ENCODE assay signal across 8 cellular contexts in genomic region chr6:21022343-21023107, GRCh38.
A peak's percentile ranks its signal among the peaks of the same experiment; 100 is the strongest.
DNase-seq lines count a peak whose midpoint lies in the region; ATAC-seq lines count a peak whose summit lies in the region.

No MANE protein-coding gene starts in this region.

- DNase-seq in NCI-H510A (lab: John Stamatoyannopoulos, UW) (peak; percentile 91), germinal center (ENCODE audit: low spot score) (peak; percentile 27), T-helper 9 cell (no peak), NCI-H2171 treated with DMSO at 0.1 percent for 48 hours (lab: John Stamatoyannopoulos, UW) (no peak)
- DNase-seq in activated CD4-positive, alpha-beta T cell treated with anti-CD3 and anti-CD28 coated beads, Interleukin-2, amount 50 U/mL, for 4 hours: no peak
- DNase-seq in activated CD4-positive, CD25-positive, alpha-beta regulatory T cell (lab: John Stamatoyannopoulos, UW): no peak

- ATAC-seq in GM19025 (IDR thresholded peaks at IDR 0.05; ENCODE audit: low read depth, unreplicated experiment): peak; percentile 95
- peak; percentile 97 for ATAC-seq in HG03039 (IDR thresholded peaks at IDR 0.05; ENCODE audit: unreplicated experiment)

Comparison
In these comparisons a context has a peak if more than half of its experiments do, and no peak if none do; other contexts are left out.
1. DNase-seq: peak in NCI-H510A (single experiment) and germinal center (single experiment); none in T-helper 9 cell (single experiment), NCI-H2171 treated with DMSO at 0.1 percent for 48 hours (single experiment), activated CD4-positive, alpha-beta T cell treated with anti-CD3 and anti-CD28 coated beads, Interleukin-2, amount 50 U/mL, for 4 hours (0 of 2) and activated CD4-positive, CD25-positive, alpha-beta regulatory T cell (0 of 4).